ENCODE assay signal across 11 cellular contexts in the genomic region with DNA sequence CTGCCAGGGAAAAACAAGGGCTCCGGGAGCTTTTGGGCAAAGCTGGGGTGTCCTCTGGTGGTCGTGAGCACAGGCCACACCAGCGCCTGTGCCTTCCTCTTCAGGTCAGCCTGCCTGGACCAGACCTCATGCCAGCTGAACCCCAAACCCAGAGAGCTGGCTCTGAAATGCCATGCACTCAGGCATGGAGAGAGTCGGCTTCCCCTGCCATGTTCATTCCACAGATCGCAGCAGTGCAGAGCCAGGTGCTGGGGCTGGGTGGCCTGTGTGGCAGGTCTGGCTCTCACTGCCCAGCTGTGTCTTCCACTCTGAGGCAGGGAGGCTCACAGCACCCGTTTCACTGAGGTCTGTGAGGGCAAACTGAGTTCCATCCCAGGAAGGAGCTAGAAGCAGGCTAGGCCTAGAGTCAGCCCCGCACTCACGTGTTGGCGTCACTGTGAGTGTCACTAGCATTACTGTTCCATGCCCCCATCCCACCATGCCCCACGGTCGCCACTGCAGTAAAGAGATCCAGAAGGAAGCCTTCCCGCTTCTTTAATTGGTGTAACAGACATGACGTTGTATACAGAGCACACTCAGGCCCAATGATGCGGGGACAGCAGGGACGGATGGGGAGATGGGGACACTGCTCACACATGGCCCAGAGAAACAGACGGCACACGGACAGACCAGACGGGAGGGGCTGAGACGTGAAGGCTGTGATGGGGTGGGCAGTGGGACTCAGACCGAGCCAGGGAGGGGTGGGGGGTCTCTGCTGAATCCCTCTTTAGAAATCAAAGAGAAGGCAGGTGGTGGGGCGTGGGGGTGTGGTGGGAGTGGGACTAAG. TPM values are rescaled to one million over a fixed set of nuclear protein-coding genes. Genes with fewer than 3 reads are reported as not detected.
A peak's percentile ranks its signal among the peaks of the same experiment; 100 is the strongest.
DNase-seq lines count a peak whose midpoint lies in the region; ATAC-seq and TF ChIP-seq lines count a peak whose summit lies in the region.
"Had no signal": no experiment of that assay in that cellular context is flagged by ENCODE, and none has a peak within 500 bp of the region (broad histone marks: within the 10 kb centered on the region; RNA-seq: fewer than 3 reads in every experiment).

No MANE protein-coding gene starts in this region.

- POLR2A ChIA-PET in MCF 10A (lab: Yijun Ruan, JAX) = interaction anchor here (0.7 kb wide), 2 partner anchors 22 to 173 kb away, joined by 4 to 5 read pairs; no protein-coding TSS in a partner anchor

- H3K9me3 ChIP-seq in mammary epithelial cell (replicated peaks; ENCODE audit: insufficient read depth, low read length) = no peaks in the 10 kb centered on the region
- H3K9me3 ChIP-seq in tibial nerve = no peaks in the 10 kb centered on the region

- H3K4me1 Mint-ChIP-seq in MCF 10A (ENCODE audit: insufficient read depth, unreplicated experiment) = peaks cover 6% of the 10 kb centered on the region
- H3K4me1 Mint-ChIP-seq in activated naive CD8-positive, alpha-beta T cell (ENCODE audit: low read depth) = peaks cover 37% of the 10 kb centered on the region
- H3K4me1 Mint-ChIP-seq in memory B cell = peaks cover 27% of the 10 kb centered on the region

- H3K27ac ChIP-seq in mammary epithelial cell (ENCODE audit: insufficient read depth, low read depth, low read length) (no peak overlapping the region), tibial nerve (peak overlapping the region; percentile 59 to 91 (median 80))
- H3K27ac ChIP-seq: PC-9 had no signal

- CTCF ChIA-PET in MCF 10A (lab: Yijun Ruan, JAX) = interaction anchor here (0.6 to 1.0 kb wide), 2 partner anchors 19 to 175 kb away, joined by 3 read pairs; no protein-coding TSS in a partner anchor
- CTCF ChIA-PET in mammary epithelial cell (lab: Charles Lee; ENCODE audit: low non-redundant PET) = no interaction called here

- peaks cover 36% of the 10 kb centered on the region for H3K79me2 ChIP-seq in mammary epithelial cell (ENCODE audit: insufficient read depth, low read length)

- ATAC-seq in memory B cell (ENCODE audit: low read depth) = no peak
- ATAC-seq in GM21723 (IDR thresholded peaks at IDR 0.05; ENCODE audit: unreplicated experiment) = no peak
- no peak for ATAC-seq in GM18909 (IDR thresholded peaks at IDR 0.05; ENCODE audit: poor library complexity, unreplicated experiment)

- H3K4me1 ChIP-seq in mammary epithelial cell (ENCODE audit: insufficient read depth, low read length) (peaks cover 34% of the 10 kb centered on the region), tibial nerve (peaks cover 0 to 72% (median 58%) of the 10 kb centered on the region in 4 donors)

- no peak overlapping the region for H3K4me2 ChIP-seq in mammary epithelial cell (ENCODE audit: insufficient read depth, low read depth, low read length)
- H3K4me2 ChIP-seq: PC-9 had no signal

- H3K27me3 Mint-ChIP-seq in MCF 10A (ENCODE audit: insufficient read depth, unreplicated experiment) (no peaks in the 10 kb centered on the region), memory B cell (no peaks in the 10 kb centered on the region)
- H3K27me3 Mint-ChIP-seq in activated naive CD8-positive, alpha-beta T cell = no peaks in the 10 kb centered on the region

- whole genome bisulfite sequencing in mammary epithelial cell (ENCODE audit: low coverage, missing lambda C conversion rate) = 78% methylated on average over 13 of the region's 21 CpGs
- 50 to 52% methylated on average over 21 of the region's 21 CpGs for WGBS in tibial nerve, 2 donors

- TF ChIP-seq CTCF in MCF 10A (IDR thresholded peaks at IDR 0.05; ENCODE audit: unreplicated experiment) = no peak
- no peak for TF ChIP-seq CTCF in mammary epithelial cell (conservative IDR thresholded peaks at IDR 0.05 in 1 of 2, IDR thresholded peaks at IDR 0.05 in 1 of 2; ENCODE audit: extremely low read depth in 1 of 2, insufficient read depth in 1 of 2, low read depth in 1 of 2, low read length in 2 of 2)
- TF ChIP-seq CTCF in tibial nerve (IDR thresholded peaks at IDR 0.05) = no peak

- H3K36me3 Mint-ChIP-seq in MCF 10A (ENCODE audit: insufficient read depth, unreplicated experiment) = peaks cover 33% of the 10 kb centered on the region
- H3K36me3 Mint-ChIP-seq in activated naive CD8-positive, alpha-beta T cell = no peaks in the 10 kb centered on the region
- H3K36me3 Mint-ChIP-seq in memory B cell = peaks cover 11% of the 10 kb centered on the region

- in situ Hi-C loops in mammary epithelial cell (cut with MboI; ENCODE audit: low sequenced_read_pairs in 2 of 2) = no loop called here

- no peak overlapping the region for H3K9ac ChIP-seq in mammary epithelial cell (ENCODE audit: insufficient read depth, low read length)

- H3K27me3 ChIP-seq in mammary epithelial cell (ENCODE audit: insufficient read depth, low read length) = no peaks in the 10 kb centered on the region
- H3K27me3 ChIP-seq in tibial nerve = no peaks in the 10 kb centered on the region

- no peak for TF ChIP-seq EP300 in tibial nerve (IDR thresholded peaks at IDR 0.05)

- no peak for TF ChIP-seq POLR2A in tibial nerve (IDR thresholded peaks at IDR 0.05)

- intact Hi-C loops in MCF 10A (cut with micrococcal nuclease) (loop anchor here (5.0 kb wide), 1 partner anchor 169 kb away; the partner anchor contains the start of gene PITPNM2), mammary epithelial cell (cut with micrococcal nuclease) (no loop called here)

- H2AFZ ChIP-seq in mammary epithelial cell (ENCODE audit: low read depth, low read length) = no peak overlapping the region
- H2AFZ ChIP-seq: PC-9 had no signal

- H3K4me3 ChIP-seq in mammary epithelial cell (replicated peaks in 1 of 3; ENCODE audit: insufficient read depth in 1 of 3, low read depth in 2 of 3, low read length in 3 of 3) (no peak overlapping the region), tibial nerve (no peak overlapping the region)
- H3K4me3 ChIP-seq: PC-9 had no signal

- peak overlapping the region; percentile 10 for H3K4me3 Mint-ChIP-seq in MCF 10A (ENCODE audit: unreplicated experiment)
- peak overlapping the region; percentile 88 for H3K4me3 Mint-ChIP-seq in activated naive CD8-positive, alpha-beta T cell
- peak overlapping the region; percentile 27 for H3K4me3 Mint-ChIP-seq in memory B cell

- no peaks in the 10 kb centered on the region for H4K20me1 ChIP-seq in mammary epithelial cell (ENCODE audit: insufficient read depth, low read length)

- DNase-seq in MCF 10A (ENCODE audit: unreplicated experiment) (no peak), mammary epithelial cell (no peak), memory B cell (ENCODE audit: low spot score in 2 of 2) (no peak), tibial nerve (ENCODE audit: low spot score in 2 of 2) (no peak), GM19238 (ENCODE audit: insufficient read length, low spot score) (no peak)
- DNase-seq: activated CD4-positive, alpha-beta T cell treated with anti-CD3 and anti-CD28 coated beads, Interleukin-2, amount 50 U/mL, for 4 hours; NCI-H1092 treated with DMSO at 0.1 percent for 48 hours; PC-9 had no signal

- H3K36me3 ChIP-seq in mammary epithelial cell (ENCODE audit: insufficient read depth, low read length) (no peaks in the 10 kb centered on the region), tibial nerve (peaks cover 0 to 63% (median 2%) of the 10 kb centered on the region in 3 donors)

- H3K27ac Mint-ChIP-seq in MCF 10A (ENCODE audit: low read depth, unreplicated experiment) = no peak overlapping the region
- H3K27ac Mint-ChIP-seq in activated naive CD8-positive, alpha-beta T cell = peak overlapping the region; percentile 66
- H3K27ac Mint-ChIP-seq in memory B cell = peak overlapping the region; percentile 58

- BruUV-seq in MCF 10A (replicated peaks; lab: Mats Ljungman, UMichigan) (no TSS peak), mammary epithelial cell (replicated peaks; lab: Mats Ljungman, UMichigan) (no TSS peak)

- dilution Hi-C loops in mammary epithelial cell (cut with HindIII; ENCODE audit: low sequenced_read_pairs) = no loop called here

- no peaks in the 10 kb centered on the region for H3K9me3 Mint-ChIP-seq in MCF 10A (ENCODE audit: unreplicated experiment)
- no peaks in the 10 kb centered on the region for H3K9me3 Mint-ChIP-seq in activated naive CD8-positive, alpha-beta T cell (ENCODE audit: low read depth)
- H3K9me3 Mint-ChIP-seq in memory B cell = no peaks in the 10 kb centered on the region

RNA-seq across cellular contexts. Expression of gene ARL6IP4, which starts 2.7 kb away (rescaled TPM):
- total RNA-seq in MCF 10A (2022) (198 and 238 TPM in 2 replicates), mammary epithelial cell (100 to 1,000 TPM in 1 of 2 donors, 10 to 100 TPM in 1; 70.2 to 166 TPM), tibial nerve (100 to 1,000 TPM; 197 to 338 (median 251) TPM)
- polyA plus RNA-seq in mammary epithelial cell = 183 TPM
- 171 TPM for polyA minus RNA-seq in mammary epithelial cell

RNA-seq across cellular contexts. Expression of gene OGFOD2, which starts 8.1 kb away (rescaled TPM):
- total RNA-seq in MCF 10A (2022) (17.5 and 22.5 TPM in 2 replicates), mammary epithelial cell (10 to 100 TPM in 1 of 2 donors, 1 to 10 TPM in 1; 8.2 to 16.2 TPM), tibial nerve (10 to 100 TPM in 3 of 4 donors, 1 to 10 TPM in 1; 7.2 to 19.8 (median 13.4) TPM)
- 13.6 TPM for polyA plus RNA-seq in mammary epithelial cell
- 18.9 TPM for polyA minus RNA-seq in mammary epithelial cell

RNA-seq across cellular contexts. Expression of gene ABCB9, which starts 16.9 kb away (rescaled TPM):
- 1.6 and 3.2 TPM in 2 replicates for total RNA-seq in MCF 10A (2022)
- total RNA-seq in mammary epithelial cell = 10 to 100 TPM; 11.2 to 15.5 TPM
- 15.2 TPM for polyA plus RNA-seq in mammary epithelial cell
- polyA minus RNA-seq in mammary epithelial cell = 12.7 TPM
- total RNA-seq in tibial nerve = 10 to 100 TPM in 1 of 4 donors, 1 to 10 TPM in 3; 4.2 to 11.4 (median 6.0) TPM

Comparison
In these comparisons a context has a peak if more than half of its experiments do, and no peak if none do; other contexts are left out.
1. H3K4me3 Mint-ChIP-seq: peak in every context shown above with its lines; median percentile 88 in activated naive CD8-positive, alpha-beta T cell; 27 in memory B cell; 10 in MCF 10A.